ENCODE assay signal across 1 cellular context in genomic region chr6:154510144-154510905, GRCh38.
TF ChIP-seq lines count a peak whose summit lies in the region.

Gene CNKSR3, minus strand, starts transcription at chr6:154510685. Its CDS starts 571 bp downstream, at chr6:154510114.

TF ChIP-seq in HepG2, 621 proteins besides CTCF, POLR2A, EP300 and RAD21 (continued from another document and continues in another):
- TF ChIP-seq ZNF547 (CRISPR knock-in tag; IDR thresholded peaks at IDR 0.05): peak; percentile 91
- peak; percentile 59; the same call in 1 of the 2 replicates for TF ChIP-seq NR1H2 (CRISPR knock-in tag; IDR thresholded peaks at IDR 0.05; ENCODE audit: borderline replicate concordance, low read depth)
- TF ChIP-seq KAT7 (CRISPR knock-in tag; IDR thresholded peaks at IDR 0.05; ENCODE audit: borderline replicate concordance): peak; percentile 68
- TF ChIP-seq MXD3 (CRISPR knock-in tag; IDR thresholded peaks at IDR 0.05): peak; percentile 89
- TF ChIP-seq, protein P1, sequence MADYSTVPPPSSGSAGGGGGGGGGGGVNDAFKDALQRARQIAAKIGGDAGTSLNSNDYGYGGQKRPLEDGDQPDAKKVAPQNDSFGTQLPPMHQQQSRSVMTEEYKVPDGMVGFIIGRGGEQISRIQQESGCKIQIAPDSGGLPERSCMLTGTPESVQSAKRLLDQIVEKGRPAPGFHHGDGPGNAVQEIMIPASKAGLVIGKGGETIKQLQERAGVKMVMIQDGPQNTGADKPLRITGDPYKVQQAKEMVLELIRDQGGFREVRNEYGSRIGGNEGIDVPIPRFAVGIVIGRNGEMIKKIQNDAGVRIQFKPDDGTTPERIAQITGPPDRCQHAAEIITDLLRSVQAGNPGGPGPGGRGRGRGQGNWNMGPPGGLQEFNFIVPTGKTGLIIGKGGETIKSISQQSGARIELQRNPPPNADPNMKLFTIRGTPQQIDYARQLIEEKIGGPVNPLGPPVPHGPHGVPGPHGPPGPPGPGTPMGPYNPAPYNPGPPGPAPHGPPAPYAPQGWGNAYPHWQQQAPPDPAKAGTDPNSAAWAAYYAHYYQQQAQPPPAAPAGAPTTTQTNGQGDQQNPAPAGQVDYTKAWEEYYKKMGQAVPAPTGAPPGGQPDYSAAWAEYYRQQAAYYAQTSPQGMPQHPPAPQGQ (CRISPR knock-in tag; IDR thresholded peaks at IDR 0.05; ENCODE audit: borderline replicate concordance): 0 out of 2 replicates have a peak, but pooled peaks have one; percentile 59
- peak; percentile 28; the same call in 1 of the 2 replicates for TF ChIP-seq ZNF503 (CRISPR knock-in tag; IDR thresholded peaks at IDR 0.05)
- peak; percentile 82 for TF ChIP-seq KMT2A (CRISPR knock-in tag; IDR thresholded peaks at IDR 0.05)
- TF ChIP-seq HBP1 (CRISPR knock-in tag; IDR thresholded peaks at IDR 0.05; ENCODE audit: low read depth): no peak
- TF ChIP-seq, protein P2, sequence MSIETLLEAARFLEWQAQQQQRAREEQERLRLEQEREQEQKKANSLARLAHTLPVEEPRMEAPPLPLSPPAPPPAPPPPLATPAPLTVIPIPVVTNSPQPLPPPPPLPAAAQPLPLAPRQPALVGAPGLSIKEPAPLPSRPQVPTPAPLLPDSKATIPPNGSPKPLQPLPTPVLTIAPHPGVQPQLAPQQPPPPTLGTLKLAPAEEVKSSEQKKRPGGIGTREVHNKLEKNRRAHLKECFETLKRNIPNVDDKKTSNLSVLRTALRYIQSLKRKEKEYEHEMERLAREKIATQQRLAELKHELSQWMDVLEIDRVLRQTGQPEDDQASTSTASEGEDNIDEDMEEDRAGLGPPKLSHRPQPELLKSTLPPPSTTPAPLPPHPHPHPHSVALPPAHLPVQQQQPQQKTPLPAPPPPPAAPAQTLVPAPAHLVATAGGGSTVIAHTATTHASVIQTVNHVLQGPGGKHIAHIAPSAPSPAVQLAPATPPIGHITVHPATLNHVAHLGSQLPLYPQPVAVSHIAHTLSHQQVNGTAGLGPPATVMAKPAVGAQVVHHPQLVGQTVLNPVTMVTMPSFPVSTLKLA (IDR thresholded peaks at IDR 0.05): 0 out of 2 replicates have a peak, but pooled peaks have one; percentile 49
- TF ChIP-seq, protein P3, sequence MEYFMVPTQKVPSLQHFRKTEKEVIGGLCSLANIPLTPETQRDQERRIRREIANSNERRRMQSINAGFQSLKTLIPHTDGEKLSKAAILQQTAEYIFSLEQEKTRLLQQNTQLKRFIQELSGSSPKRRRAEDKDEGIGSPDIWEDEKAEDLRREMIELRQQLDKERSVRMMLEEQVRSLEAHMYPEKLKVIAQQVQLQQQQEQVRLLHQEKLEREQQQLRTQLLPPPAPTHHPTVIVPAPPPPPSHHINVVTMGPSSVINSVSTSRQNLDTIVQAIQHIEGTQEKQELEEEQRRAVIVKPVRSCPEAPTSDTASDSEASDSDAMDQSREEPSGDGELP (IDR thresholded peaks at IDR 0.05; ENCODE audit: borderline replicate concordance, low read depth): peak; percentile 36; the same call in 1 of the 2 replicates
- peak; percentile 88; the same call in 1 of the 2 replicates for TF ChIP-seq MTF1 (CRISPR knock-in tag; IDR thresholded peaks at IDR 0.05)
- 0 out of 2 replicates have a peak, but pooled peaks have one; percentile 72 for TF ChIP-seq NFATC3 (CRISPR knock-in tag; IDR thresholded peaks at IDR 0.05)
- peak; percentile 91 for TF ChIP-seq TMF1 (CRISPR knock-in tag; IDR thresholded peaks at IDR 0.05; ENCODE audit: low read depth)
- no peak for TF ChIP-seq ZNF644 (CRISPR knock-in tag; IDR thresholded peaks at IDR 0.05; ENCODE audit: low read depth)
- TF ChIP-seq KDM4B (CRISPR knock-in tag; IDR thresholded peaks at IDR 0.05): peak; percentile 82; the same call in 1 of the 2 replicates
- TF ChIP-seq ZNF704 (CRISPR knock-in tag; IDR thresholded peaks at IDR 0.05; ENCODE audit: borderline replicate concordance): peak; percentile 45; the same call in 1 of the 2 replicates
- no peak for TF ChIP-seq CHD4 (IDR thresholded peaks at IDR 0.05; ENCODE audit: borderline replicate concordance, low read length)
- no peak for TF ChIP-seq FOXA1 (IDR thresholded peaks at IDR 0.05)
- no peak for TF ChIP-seq FOXA1 (CRISPR knock-in tag; IDR thresholded peaks at IDR 0.05)
- peak; percentile 55 for TF ChIP-seq MIXL1 (CRISPR knock-in tag; IDR thresholded peaks at IDR 0.05)
- TF ChIP-seq KMT2B (CRISPR knock-in tag; IDR thresholded peaks at IDR 0.05): peak; percentile 89
- TF ChIP-seq CC2D1A (CRISPR knock-in tag; IDR thresholded peaks at IDR 0.05): 0 out of 2 replicates have a peak, but pooled peaks have one; percentile 47
- TF ChIP-seq, protein P4, sequence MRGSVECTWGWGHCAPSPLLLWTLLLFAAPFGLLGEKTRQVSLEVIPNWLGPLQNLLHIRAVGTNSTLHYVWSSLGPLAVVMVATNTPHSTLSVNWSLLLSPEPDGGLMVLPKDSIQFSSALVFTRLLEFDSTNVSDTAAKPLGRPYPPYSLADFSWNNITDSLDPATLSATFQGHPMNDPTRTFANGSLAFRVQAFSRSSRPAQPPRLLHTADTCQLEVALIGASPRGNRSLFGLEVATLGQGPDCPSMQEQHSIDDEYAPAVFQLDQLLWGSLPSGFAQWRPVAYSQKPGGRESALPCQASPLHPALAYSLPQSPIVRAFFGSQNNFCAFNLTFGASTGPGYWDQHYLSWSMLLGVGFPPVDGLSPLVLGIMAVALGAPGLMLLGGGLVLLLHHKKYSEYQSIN (CRISPR knock-in tag; IDR thresholded peaks at IDR 0.05; ENCODE audit: borderline replicate concordance): 0 out of 2 replicates have a peak, but pooled peaks have one; percentile 10
- no peak for TF ChIP-seq RBM22 (optimal IDR thresholded peaks at IDR 0.05; ENCODE audit: low read length)
- TF ChIP-seq ZNF879 (CRISPR knock-in tag; IDR thresholded peaks at IDR 0.05): peak; percentile 16; the same call in 1 of the 2 replicates
- TF ChIP-seq TFDP2 (CRISPR knock-in tag; IDR thresholded peaks at IDR 0.05): peak; percentile 86
- TF ChIP-seq MYC (CRISPR knock-in tag; IDR thresholded peaks at IDR 0.05; ENCODE audit: borderline replicate concordance): peak; percentile 90
- TF ChIP-seq ZNF788 (CRISPR knock-in tag; IDR thresholded peaks at IDR 0.05; ENCODE audit: borderline replicate concordance): peak; percentile 15; the same call in 1 of the 2 replicates
- peak; percentile 73; the same call in 1 of the 2 replicates for TF ChIP-seq ZNF468 (CRISPR knock-in tag; IDR thresholded peaks at IDR 0.05)
- TF ChIP-seq ZBTB39 (CRISPR knock-in tag; IDR thresholded peaks at IDR 0.05): 0 out of 2 replicates have a peak, but pooled peaks have one; percentile 87
- peak; percentile 78 for TF ChIP-seq ZNF883 (CRISPR knock-in tag; IDR thresholded peaks at IDR 0.05; ENCODE audit: not compliant biosample characterization)
- peak; percentile 57; the same call in 1 of the 2 replicates for TF ChIP-seq ZBTB10 (CRISPR knock-in tag; IDR thresholded peaks at IDR 0.05; ENCODE audit: borderline replicate concordance)
- no peak for TF ChIP-seq ZNF577 (CRISPR knock-in tag; IDR thresholded peaks at IDR 0.05; ENCODE audit: borderline replicate concordance, low read depth)
- TF ChIP-seq ZMYM4 (CRISPR knock-in tag; IDR thresholded peaks at IDR 0.05): peak; percentile 84; the same call in 1 of the 2 replicates
- no peak for TF ChIP-seq KDM6A (CRISPR knock-in tag; IDR thresholded peaks at IDR 0.05; ENCODE audit: low read depth)
- peak; percentile 19; the same call in 1 of the 2 replicates for TF ChIP-seq GATA4 (IDR thresholded peaks at IDR 0.05; ENCODE audit: borderline replicate concordance, low read depth)
- TF ChIP-seq NCOA2 (CRISPR knock-in tag; IDR thresholded peaks at IDR 0.05): peak; percentile 53; the same call in 1 of the 2 replicates
- TF ChIP-seq PTBP1 (IDR thresholded peaks at IDR 0.05; ENCODE audit: low read depth, low read length, poor library complexity, severe bottlenecking): no peak
- no peak for TF ChIP-seq HNRNPH1 (optimal IDR thresholded peaks at IDR 0.05; ENCODE audit: low read depth, low read length)
- no peak; the same call in 1 of the 2 replicates for TF ChIP-seq TCF7 (IDR thresholded peaks at IDR 0.05; ENCODE audit: low read depth)
- TF ChIP-seq HDAC2 (CRISPR knock-in tag; IDR thresholded peaks at IDR 0.05): peak; percentile 60; the same call in 1 of the 2 replicates
